Comparison of ENCODE assay signal across 1 cellular context in genomic region chr6:168410554-168411011, GRCh38.
TF ChIP-seq lines count a peak whose summit lies in the region.

No MANE protein-coding gene starts in this region.

TF ChIP-seq in GM23338, 12 proteins besides CTCF, POLR2A, EP300 and RAD21 (continued from another document):
- TF ChIP-seq ZNF462 (CRISPR knock-in tag; IDR thresholded peaks at IDR 0.05) (no peak), CREB1 (CRISPR knock-in tag; IDR thresholded peaks at IDR 0.05; ENCODE audit: low read depth) (no peak), ETS1 (IDR thresholded peaks at IDR 0.05) (no peak), NANOG (IDR thresholded peaks at IDR 0.05; ENCODE audit: borderline replicate concordance) (no peak), ZNF114 (CRISPR knock-in tag; IDR thresholded peaks at IDR 0.05) (no peak), EZH2 (IDR thresholded peaks at IDR 0.05; ENCODE audit: low read depth, unreplicated experiment) (no peak), REST (IDR thresholded peaks at IDR 0.05; ENCODE audit: unreplicated experiment) (no peak), EZH2phosphoT487 (IDR thresholded peaks at IDR 0.05; ENCODE audit: unreplicated experiment) (no peak)
TF ChIP-seq in GM23338: peak in this region for 0.
